8 cellular contexts compared by ENCODE assay signal in the genomic region with DNA sequence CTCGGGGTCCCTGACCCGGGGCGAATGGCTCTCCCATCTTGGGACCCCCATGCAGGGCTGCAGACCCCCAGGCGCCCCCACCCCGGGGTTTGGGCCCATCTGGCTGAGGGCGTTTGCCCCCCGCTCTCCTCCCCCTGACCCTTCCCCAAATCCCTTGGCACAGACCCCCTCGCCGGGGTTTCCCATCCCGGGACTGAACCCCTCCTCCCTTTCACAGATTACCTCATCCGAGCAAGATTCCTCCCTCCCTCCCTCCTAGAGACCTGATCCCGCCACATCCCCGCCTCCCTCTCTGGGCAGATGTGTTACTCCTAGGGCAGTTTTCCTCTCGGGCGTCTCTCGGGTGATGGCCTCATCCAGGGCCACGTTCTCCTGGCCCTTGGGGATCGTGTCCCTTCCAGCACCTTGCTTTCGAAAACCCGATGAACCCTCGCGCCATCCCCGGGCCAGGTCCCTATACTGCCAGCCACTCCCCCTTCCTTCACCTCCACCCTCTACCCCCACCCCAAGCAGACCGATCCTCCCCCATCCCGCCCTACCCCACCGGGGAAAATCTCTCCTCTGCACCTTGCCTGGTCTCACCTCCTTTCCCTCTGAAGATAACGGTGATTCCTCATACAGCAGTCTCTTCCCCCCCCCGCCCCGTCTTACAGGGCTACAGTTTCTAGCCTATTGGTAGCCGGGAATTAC.
DNase-seq lines count a peak whose midpoint lies in the region; ATAC-seq and TF ChIP-seq lines count a peak whose summit lies in the region.

No MANE protein-coding gene starts in this region.

- ATAC-seq in HG02571 (IDR thresholded peaks at IDR 0.05; ENCODE audit: unreplicated experiment) = no peak

- no peaks in the 10 kb centered on the region for H3K36me3 ChIP-seq in KMS-11 (ENCODE audit: insufficient read depth)

- no peaks in the 10 kb centered on the region for H3K27me3 ChIP-seq in KMS-11 (ENCODE audit: insufficient read depth, low read depth)
- no peaks in the 10 kb centered on the region for H3K27me3 ChIP-seq in layer of hippocampus (ENCODE audit: control insufficient read depth, insufficient read depth, low read length)

- DNase-seq in D341Med (ENCODE audit: low spot score) = peak; percentile 68
- DNase-seq in cerebellar cortex (ENCODE audit: low spot score) = peak; percentile 50
- peak; percentile 45 for DNase-seq in stimulated activated CD4-positive, alpha-beta T cell treated with anti-CD3 and anti-CD28 coated beads, Interleukin-1b, Interleukin-23, amount 100 ng/mL, for 48 hours
- DNase-seq in epidermal melanocyte (ENCODE audit: insufficient read length, low spot score) = no peak

- peak overlapping the region; percentile 90 for H3K4me2 ChIP-seq in KMS-11

- TF ChIP-seq CTCF in KMS-11 (conservative IDR thresholded peaks at IDR 0.05; ENCODE audit: low read depth, low read length) (no peak), VCaP (conservative IDR thresholded peaks at IDR 0.05) (no peak)

- H4K20me1 ChIP-seq in KMS-11 (ENCODE audit: insufficient read depth) = peaks cover 11% of the 10 kb centered on the region

- H3K79me2 ChIP-seq in KMS-11 (ENCODE audit: insufficient read depth, low read depth) = peaks cover 54% of the 10 kb centered on the region

- no peak overlapping the region for H3K4me3 ChIP-seq in KMS-11 (IDR thresholded peaks at IDR 0.05; ENCODE audit: insufficient read depth, low read depth, low read length)

- no peak overlapping the region for H2AFZ ChIP-seq in KMS-11 (ENCODE audit: low read depth)

- peak overlapping the region; percentile 49; the same call in 1 of the 2 replicates for H3K27ac ChIP-seq in KMS-11
- H3K27ac ChIP-seq in VCaP = peak overlapping the region; percentile 98
- H3K27ac ChIP-seq in layer of hippocampus (ENCODE audit: low read depth, low read length) = peak overlapping the region; percentile 82

- peak overlapping the region; percentile 47; the same call in 1 of the 2 replicates for H3K9ac ChIP-seq in KMS-11

- H3K4me1 ChIP-seq in KMS-11 (ENCODE audit: low read depth, poor library complexity, severe bottlenecking) = peaks cover 37% of the 10 kb centered on the region
